15 cellular contexts compared by ENCODE assay signal in the genomic region with DNA sequence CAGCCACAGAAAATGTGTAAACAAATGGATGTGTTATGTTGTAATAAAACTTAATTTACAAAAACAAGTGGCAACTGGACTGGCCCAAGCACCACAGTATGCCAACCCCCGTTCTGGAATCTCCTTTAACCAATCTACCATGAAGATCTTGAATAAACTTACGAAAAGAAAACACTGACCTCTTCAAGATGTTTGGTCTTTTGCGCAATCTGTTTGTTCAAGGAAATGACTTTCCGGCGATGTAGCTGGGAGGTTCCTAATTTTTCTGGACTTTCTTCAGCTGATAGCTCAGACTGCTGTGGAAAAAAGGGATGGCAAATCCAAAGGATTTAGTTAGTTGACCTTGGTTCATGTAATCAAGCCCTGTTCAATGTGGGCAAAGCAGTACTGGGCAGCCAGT. TPM values are rescaled to one million over a fixed set of nuclear protein-coding genes. Genes with fewer than 3 reads are reported as not detected.
DNase-seq lines count a peak whose midpoint lies in the region; ATAC-seq and TF ChIP-seq lines count a peak whose summit lies in the region.
"Had no signal": no experiment of that assay in that cellular context is flagged by ENCODE, and none has a peak within 500 bp of the region (broad histone marks: within the 10 kb centered on the region; RNA-seq: fewer than 3 reads in every experiment).

No MANE protein-coding gene starts in this region.

- peaks cover 10% of the 10 kb centered on the region for H3K79me2 ChIP-seq in ACC112 (ENCODE audit: control insufficient read depth, insufficient read depth, low read length, unreplicated experiment)
- H3K79me2 ChIP-seq: parathyroid adenoma had no signal

- H3K4me3 ChIP-seq in ACC112 (ENCODE audit: low read depth, low read length), result no peak overlapping the region
- no peak overlapping the region for H3K4me3 ChIP-seq in cardiac fibroblast (replicated peaks in 1 of 2; ENCODE audit: low read depth in 2 of 2, low read length in 2 of 2)
- no peak overlapping the region for H3K4me3 ChIP-seq in lower lobe of right lung
- H3K4me3 ChIP-seq: cardiac muscle cell had no signal

- peaks cover 22% of the 10 kb centered on the region; the same call in 1 of the 2 replicates for H3K36me3 ChIP-seq in ACC112 (ENCODE audit: insufficient read depth, low read length)
- H3K36me3 ChIP-seq in lower lobe of right lung, result peaks cover 79% of the 10 kb centered on the region
- H3K36me3 ChIP-seq: BE2C had no signal

- H3K27ac ChIP-seq in ACC112 (ENCODE audit: low read depth, low read length), result peak overlapping the region; percentile 56
- peak overlapping the region; percentile 13 for H3K27ac ChIP-seq in lower lobe of right lung
- H3K27ac ChIP-seq: cardiac muscle cell, KMS-11, parathyroid adenoma, RWPE1 had no signal

- ATAC-seq in lower lobe of right lung, result peak; percentile 93 to 96
- no peak for ATAC-seq in GM18873 (IDR thresholded peaks at IDR 0.05; ENCODE audit: low FRiP score, unreplicated experiment)
- no peak for ATAC-seq in HG03521 (IDR thresholded peaks at IDR 0.05; ENCODE audit: unreplicated experiment)
- ATAC-seq in GM21529 (IDR thresholded peaks at IDR 0.05; ENCODE audit: unreplicated experiment), result no peak
- ATAC-seq: left lobe of liver had no signal

- H3K4me1 ChIP-seq in ACC112 (ENCODE audit: control insufficient read depth, insufficient read depth, low read length, unreplicated experiment) (peaks cover 48% of the 10 kb centered on the region), lower lobe of right lung (peaks cover 14% of the 10 kb centered on the region)
- H3K4me1 ChIP-seq: BE2C, parathyroid adenoma had no signal

- peak; percentile 39 for DNase-seq in HT1080 (ENCODE audit: low read depth)
- DNase-seq in cardiac fibroblast (ENCODE audit: low read depth in 2 of 2), result peak; percentile 72 to 88
- DNase-seq in lower lobe of right lung, result no peak
- DNase-seq in NCI-H1092 (lab: John Stamatoyannopoulos, UW), result no peak
- DNase-seq: BE2C, foreskin melanocyte had no signal

- intact Hi-C loops in lower lobe of right lung (cut with DNase I), result no loop called here

- no peaks in the 10 kb centered on the region for H3K27me3 ChIP-seq in ACC112 (ENCODE audit: insufficient read depth, low read length)
- no peaks in the 10 kb centered on the region for H3K27me3 ChIP-seq in lower lobe of right lung (ENCODE audit: low read depth)
- H3K27me3 ChIP-seq: BE2C, cardiac muscle cell had no signal

- TF ChIP-seq CTCF in cardiac fibroblast (IDR thresholded peaks at IDR 0.05; ENCODE audit: low read depth, low read length), result no peak
- TF ChIP-seq CTCF in lower lobe of right lung (IDR thresholded peaks at IDR 0.05), result no peak

- H2AFZ ChIP-seq in ACC112 (ENCODE audit: low read length, unreplicated experiment), result no peak overlapping the region
- H2AFZ ChIP-seq: parathyroid adenoma had no signal

- H3K9me3 ChIP-seq in lower lobe of right lung, result no peaks in the 10 kb centered on the region
- H3K9me3 ChIP-seq: BE2C had no signal

RNA-seq across cellular contexts. Expression of gene CCDC93, which starts 55.7 kb away (rescaled TPM):
- total RNA-seq in HT1080 (2014; rRNA removed; shearing (Covaris generic)), result 17.4 and 17.9 TPM in 2 replicates
- 10.6 and 15.9 TPM in 2 replicates for polyA plus RNA-seq in HT1080 (2015; cell fraction: cytosol; rRNA removed)
- polyA plus RNA-seq in HT1080 (2015; cell fraction: nucleus; rRNA removed), result 56.5 and 64.5 TPM in 2 replicates
- total RNA-seq in lower lobe of right lung, result 47.3 TPM

Comparison
In these comparisons a context has a peak if more than half of its experiments do, and no peak if none do; other contexts are left out.
1. DNase-seq: peak in HT1080 (single experiment) and cardiac fibroblast (2 of 2); none in lower lobe of right lung (single experiment) and NCI-H1092 (single experiment).
2. ATAC-seq: peak in lower lobe of right lung (2 of 2); none in GM18873 (single experiment), HG03521 (single experiment) and GM21529 (single experiment).